In the genomic region with DNA sequence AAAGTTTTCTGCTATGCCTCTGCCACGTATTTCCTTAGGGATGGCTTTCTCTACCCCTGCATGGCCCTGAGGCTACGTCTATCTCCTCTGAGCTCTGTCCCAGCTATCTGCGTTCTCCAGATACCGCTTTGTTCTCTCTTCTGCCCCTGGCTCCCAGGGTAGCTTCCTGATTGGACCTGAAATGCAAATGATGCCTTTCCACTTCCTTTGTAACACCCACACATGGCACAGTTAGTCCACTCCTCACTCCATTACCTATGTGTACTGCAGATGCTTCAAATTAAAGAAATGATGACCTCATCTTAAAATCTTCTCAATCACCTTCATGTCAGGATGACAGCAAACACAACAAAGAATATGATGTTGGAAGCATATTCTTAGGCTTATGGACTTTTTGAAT, we compare ENCODE assay signal across 30 cellular contexts.
"Had no signal": no experiment of that assay in that cellular context is flagged by ENCODE, and none has a peak within 500 bp of the region (broad histone marks: within the 10 kb centered on the region; RNA-seq: fewer than 3 reads in every experiment).

No MANE protein-coding gene starts in this region.

- H3K36me3 ChIP-seq: adrenal gland, left ventricle myocardium inferior, neutrophil, ovary, thoracic aorta, uterus had no signal

- H3K27ac ChIP-seq: adrenal gland, body of pancreas, epithelial cell of prostate, left ventricle myocardium inferior, neutrophil, ovary, skin epidermis, thoracic aorta, uterus, VCaP had no signal

- ATAC-seq: body of pancreas, sciatic nerve had no signal

- H3K27me3 ChIP-seq: body of pancreas, neutrophil, ovary, uterus had no signal

- H3K4me1 Mint-ChIP-seq: nephron progenitor cell had no signal

- H3K4me1 ChIP-seq: adrenal gland, body of pancreas, left ventricle myocardium inferior, uterus had no signal

- H3K4me3 Mint-ChIP-seq: activated naive CD4-positive, alpha-beta T cell treated with anti-CD3 and anti-CD28 coated beads for 36 hours; activated naive CD8-positive, alpha-beta T cell treated with anti-CD3 and anti-CD28 coated beads for 36 hours; activated T-helper 1 cell treated with anti-CD3 and anti-CD28 coated beads, Interleukin-12 subunit alpha, Interleukin-12 subunit beta, Interleukin-2, Interleukin-4 antibody, amounts not matched to agents 30 ng/mL and 10 ng/mL and 1 ng/mL, durations not matched to agents 14 hours and 24 hours and 36 hours; nephron progenitor cell; stimulated activated naive CD8-positive, alpha-beta T cell treated with anti-CD3 and anti-CD28 coated beads, Interleukin-15, Interleukin-2, amounts not matched to agents 100 ng/mL and 50 ng/mL, for 24 hours; type B pancreatic cell had no signal

- H3K27me3 Mint-ChIP-seq: progenitor cell of endocrine pancreas had no signal

- H3K36me3 Mint-ChIP-seq: activated naive CD8-positive, alpha-beta T cell treated with anti-CD3 and anti-CD28 coated beads for 36 hours; type B pancreatic cell had no signal

- DNase-seq: activated CD4-positive, alpha-beta T cell treated with anti-CD3 and anti-CD28 coated beads for 4 hours; activated CD4-positive, alpha-beta T cell treated with anti-CD3 and anti-CD28 coated beads, Interleukin-2, amount 50 U/mL, for 48 hours; activated CD8-positive, alpha-beta memory T cell treated with anti-CD3 and anti-CD28 coated beads for 24 hours; activated effector memory CD4-positive, alpha-beta T cell treated with anti-CD3 and anti-CD28 coated beads, Interleukin-2, amount 50 U/mL, for 16 hours; activated naive CD4-positive, alpha-beta T cell treated with anti-CD3 and anti-CD28 coated beads for 36 hours; activated naive CD8-positive, alpha-beta T cell treated with anti-CD3 and anti-CD28 coated beads for 36 hours; activated T-cell treated with anti-CD3 and anti-CD28 coated beads, Interleukin-2, amount 50 U/mL, for 1 hour; adrenal gland; aorta; body of pancreas; dermis blood vessel endothelial cell; effector CD4-positive, alpha-beta T cell; islet precursor cell; left ventricle myocardium inferior; nephron progenitor cell; ovary; stimulated activated CD4-positive, alpha-beta T cell treated with anti-CD3 and anti-CD28 coated beads, Interleukin-12 subunit alpha, Interleukin-12 subunit beta, amount 100 ng/mL, for 4 hours; stimulated activated CD4-positive, alpha-beta T cell treated with anti-CD3 and anti-CD28 coated beads, Interleukin-4, amount 100 ng/mL, for 1 hour; uterus had no signal

- H3K27ac Mint-ChIP-seq: activated naive CD4-positive, alpha-beta T cell treated with anti-CD3 and anti-CD28 coated beads for 36 hours; activated naive CD8-positive, alpha-beta T cell treated with anti-CD3 and anti-CD28 coated beads for 36 hours; activated T-helper 1 cell treated with anti-CD3 and anti-CD28 coated beads, Interleukin-12 subunit alpha, Interleukin-12 subunit beta, Interleukin-2, Interleukin-4 antibody, amounts not matched to agents 30 ng/mL and 10 ng/mL and 1 ng/mL, durations not matched to agents 14 hours and 24 hours and 36 hours; nephron progenitor cell; progenitor cell of endocrine pancreas; stimulated activated naive CD8-positive, alpha-beta T cell treated with anti-CD3 and anti-CD28 coated beads, Interleukin-15, Interleukin-2, amounts not matched to agents 100 ng/mL and 50 ng/mL, for 24 hours; type B pancreatic cell had no signal

- H3K4me3 ChIP-seq: adrenal gland, body of pancreas, left ventricle myocardium inferior, lung, ovary, skin epidermis, thoracic aorta, uterus had no signal

- H3K9me3 ChIP-seq: adrenal gland, body of pancreas, left ventricle myocardium inferior, neutrophil, ovary, thoracic aorta, uterus had no signal

- H3K9me3 Mint-ChIP-seq: activated naive CD4-positive, alpha-beta T cell treated with anti-CD3 and anti-CD28 coated beads for 36 hours; activated naive CD8-positive, alpha-beta T cell treated with anti-CD3 and anti-CD28 coated beads for 36 hours; activated T-helper 1 cell treated with anti-CD3 and anti-CD28 coated beads, Interleukin-12 subunit alpha, Interleukin-12 subunit beta, Interleukin-2, Interleukin-4 antibody, amounts not matched to agents 30 ng/mL and 10 ng/mL and 1 ng/mL, durations not matched to agents 14 hours and 24 hours and 36 hours; nephron progenitor cell; stimulated activated naive CD8-positive, alpha-beta T cell treated with anti-CD3 and anti-CD28 coated beads, Interleukin-15, Interleukin-2, amounts not matched to agents 100 ng/mL and 50 ng/mL, for 24 hours; type B pancreatic cell had no signal
